1 cellular context compared by ENCODE assay signal in the genomic region with DNA sequence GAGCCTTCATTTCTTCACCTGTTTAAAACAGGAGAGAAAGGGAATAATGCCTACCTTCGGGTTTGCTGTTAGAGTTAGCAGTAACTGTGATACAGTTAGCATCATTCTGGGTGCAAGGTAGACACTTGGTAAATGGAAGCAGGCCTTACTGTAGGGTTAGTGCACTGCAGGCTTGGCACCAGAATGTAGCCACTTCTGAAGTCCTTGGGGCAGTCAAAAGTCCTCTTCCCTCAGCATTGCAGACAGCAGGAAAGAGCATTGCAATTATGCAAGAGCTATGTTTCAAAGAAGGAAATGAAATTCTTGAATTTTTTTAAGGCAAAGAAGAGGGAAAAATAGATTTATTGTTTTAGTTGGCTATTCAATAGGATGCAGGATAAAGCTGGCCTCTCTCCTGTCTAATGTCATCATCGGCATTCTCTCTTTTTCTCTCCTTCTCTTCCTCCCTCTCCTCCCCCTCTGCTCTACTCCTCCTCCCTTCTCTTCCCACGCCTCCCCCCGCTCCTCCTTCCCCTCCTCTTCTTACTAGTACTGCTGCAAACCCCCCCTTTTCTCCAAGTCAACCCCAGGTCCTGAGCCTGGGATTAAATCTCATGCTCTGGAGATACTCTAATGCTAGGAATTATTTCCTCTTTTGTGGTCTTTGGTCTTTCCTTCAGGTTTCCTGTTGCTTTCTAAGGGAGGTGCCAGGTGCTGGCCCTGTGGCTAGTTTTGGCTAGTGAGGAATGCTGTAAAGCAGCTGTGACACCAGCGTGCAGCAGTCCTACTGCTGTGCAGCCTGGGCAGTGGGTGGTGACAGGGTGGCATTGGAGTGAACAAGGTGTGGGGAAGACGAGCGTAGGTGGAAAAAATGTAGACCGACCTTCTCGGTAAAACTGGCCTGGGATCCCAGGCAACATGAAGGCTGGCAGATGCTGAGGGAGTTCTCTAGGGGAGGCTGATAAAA.
TF ChIP-seq lines count a peak whose summit lies in the region.

No MANE protein-coding gene starts in this region.

TF ChIP-seq in GM23338, 12 proteins besides CTCF, POLR2A, EP300 and RAD21 (continued from another document):
- TF ChIP-seq, protein P1, sequence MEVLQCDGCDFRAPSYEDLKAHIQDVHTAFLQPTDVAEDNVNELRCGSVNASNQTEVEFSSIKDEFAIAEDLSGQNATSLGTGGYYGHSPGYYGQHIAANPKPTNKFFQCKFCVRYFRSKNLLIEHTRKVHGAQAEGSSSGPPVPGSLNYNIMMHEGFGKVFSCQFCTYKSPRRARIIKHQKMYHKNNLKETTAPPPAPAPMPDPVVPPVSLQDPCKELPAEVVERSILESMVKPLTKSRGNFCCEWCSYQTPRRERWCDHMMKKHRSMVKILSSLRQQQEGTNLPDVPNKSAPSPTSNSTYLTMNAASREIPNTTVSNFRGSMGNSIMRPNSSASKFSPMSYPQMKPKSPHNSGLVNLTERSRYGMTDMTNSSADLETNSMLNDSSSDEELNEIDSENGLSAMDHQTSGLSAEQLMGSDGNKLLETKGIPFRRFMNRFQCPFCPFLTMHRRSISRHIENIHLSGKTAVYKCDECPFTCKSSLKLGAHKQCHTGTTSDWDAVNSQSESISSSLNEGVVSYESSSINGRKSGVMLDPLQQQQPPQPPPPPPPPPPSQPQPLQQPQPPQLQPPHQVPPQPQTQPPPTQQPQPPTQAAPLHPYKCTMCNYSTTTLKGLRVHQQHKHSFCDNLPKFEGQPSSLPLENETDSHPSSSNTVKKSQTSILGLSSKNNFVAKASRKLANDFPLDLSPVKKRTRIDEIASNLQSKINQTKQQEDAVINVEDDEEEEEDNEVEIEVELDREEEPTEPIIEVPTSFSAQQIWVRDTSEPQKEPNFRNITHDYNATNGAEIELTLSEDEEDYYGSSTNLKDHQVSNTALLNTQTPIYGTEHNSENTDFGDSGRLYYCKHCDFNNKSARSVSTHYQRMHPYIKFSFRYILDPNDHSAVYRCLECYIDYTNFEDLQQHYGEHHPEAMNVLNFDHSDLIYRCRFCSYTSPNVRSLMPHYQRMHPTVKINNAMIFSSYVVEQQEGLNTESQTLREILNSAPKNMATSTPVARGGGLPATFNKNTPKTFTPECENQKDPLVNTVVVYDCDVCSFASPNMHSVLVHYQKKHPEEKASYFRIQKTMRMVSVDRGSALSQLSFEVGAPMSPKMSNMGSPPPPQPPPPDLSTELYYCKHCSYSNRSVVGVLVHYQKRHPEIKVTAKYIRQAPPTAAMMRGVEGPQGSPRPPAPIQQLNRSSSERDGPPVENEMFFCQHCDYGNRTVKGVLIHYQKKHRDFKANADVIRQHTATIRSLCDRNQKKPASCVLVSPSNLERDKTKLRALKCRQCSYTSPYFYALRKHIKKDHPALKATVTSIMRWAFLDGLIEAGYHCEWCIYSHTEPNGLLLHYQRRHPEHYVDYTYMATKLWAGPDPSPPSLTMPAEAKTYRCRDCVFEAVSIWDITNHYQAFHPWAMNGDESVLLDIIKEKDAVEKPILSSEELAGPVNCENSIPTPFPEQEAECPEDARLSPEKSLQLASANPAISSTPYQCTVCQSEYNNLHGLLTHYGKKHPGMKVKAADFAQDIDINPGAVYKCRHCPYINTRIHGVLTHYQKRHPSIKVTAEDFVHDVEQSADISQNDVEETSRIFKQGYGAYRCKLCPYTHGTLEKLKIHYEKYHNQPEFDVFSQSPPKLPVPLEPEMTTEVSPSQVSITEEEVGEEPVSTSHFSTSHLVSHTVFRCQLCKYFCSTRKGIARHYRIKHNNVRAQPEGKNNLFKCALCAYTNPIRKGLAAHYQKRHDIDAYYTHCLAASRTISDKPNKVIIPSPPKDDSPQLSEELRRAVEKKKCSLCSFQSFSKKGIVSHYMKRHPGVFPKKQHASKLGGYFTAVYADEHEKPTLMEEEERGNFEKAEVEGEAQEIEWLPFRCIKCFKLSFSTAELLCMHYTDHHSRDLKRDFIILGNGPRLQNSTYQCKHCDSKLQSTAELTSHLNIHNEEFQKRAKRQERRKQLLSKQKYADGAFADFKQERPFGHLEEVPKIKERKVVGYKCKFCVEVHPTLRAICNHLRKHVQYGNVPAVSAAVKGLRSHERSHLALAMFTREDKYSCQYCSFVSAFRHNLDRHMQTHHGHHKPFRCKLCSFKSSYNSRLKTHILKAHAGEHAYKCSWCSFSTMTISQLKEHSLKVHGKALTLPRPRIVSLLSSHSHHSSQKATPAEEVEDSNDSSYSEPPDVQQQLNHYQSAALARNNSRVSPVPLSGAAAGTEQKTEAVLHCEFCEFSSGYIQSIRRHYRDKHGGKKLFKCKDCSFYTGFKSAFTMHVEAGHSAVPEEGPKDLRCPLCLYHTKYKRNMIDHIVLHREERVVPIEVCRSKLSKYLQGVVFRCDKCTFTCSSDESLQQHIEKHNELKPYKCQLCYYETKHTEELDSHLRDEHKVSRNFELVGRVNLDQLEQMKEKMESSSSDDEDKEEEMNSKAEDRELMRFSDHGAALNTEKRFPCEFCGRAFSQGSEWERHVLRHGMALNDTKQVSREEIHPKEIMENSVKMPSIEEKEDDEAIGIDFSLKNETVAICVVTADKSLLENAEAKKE (CRISPR knock-in tag; IDR thresholded peaks at IDR 0.05): no peak
- TF ChIP-seq EZH2 (IDR thresholded peaks at IDR 0.05; ENCODE audit: low read depth, unreplicated experiment): no peak
